ENCODE assay signal across 12 cellular contexts in the genomic region with DNA sequence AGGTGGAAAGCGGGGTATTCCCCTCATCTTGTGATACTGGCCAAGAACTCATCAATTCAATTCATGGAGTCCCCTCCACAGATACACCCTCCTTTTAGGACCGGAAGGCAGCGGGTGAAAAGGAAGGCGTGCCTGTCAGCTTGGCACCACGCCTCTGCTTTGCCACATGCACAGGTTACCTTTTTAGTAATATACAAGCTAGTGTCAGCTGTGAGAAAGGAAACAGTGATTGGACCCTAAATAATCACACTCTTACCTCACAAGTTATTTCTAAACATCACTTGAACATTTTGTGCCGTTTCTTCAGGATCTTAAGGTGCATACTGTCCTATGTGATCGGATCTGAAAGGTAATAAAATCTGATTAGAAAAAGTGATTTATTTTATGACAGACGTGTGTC. TPM values are rescaled to one million over a fixed set of nuclear protein-coding genes. Genes with fewer than 3 reads are reported as not detected.
DNase-seq lines count a peak whose midpoint lies in the region; ATAC-seq and TF ChIP-seq lines count a peak whose summit lies in the region.
"Had no signal": no experiment of that assay in that cellular context is flagged by ENCODE, and none has a peak within 500 bp of the region (broad histone marks: within the 10 kb centered on the region; RNA-seq: fewer than 3 reads in every experiment).

No MANE protein-coding gene starts in this region.

- ATAC-seq in activated CD8-positive, alpha-beta T cell treated with anti-CD3 and anti-CD28 coated beads for 36 hours: no peak
- no peak for ATAC-seq in activated CD8-positive, alpha-beta T cell treated with anti-CD3 and anti-CD28 coated beads, Interleukin-2, amount 10 ng/mL, durations not matched to agents 7 days and 5 days
- ATAC-seq in T-helper 17 cell: peak; percentile 84
- no peak for ATAC-seq in gastroesophageal sphincter
- ATAC-seq in stimulated activated effector memory CD8-positive, alpha-beta T cell treated with anti-CD3 and anti-CD28 coated beads, Interleukin-12 subunit alpha, Interleukin-12 subunit beta, amount 100 ng/mL, for 72 hours: peak; percentile 83
- no peak for ATAC-seq in HG02642 (IDR thresholded peaks at IDR 0.05; ENCODE audit: poor library complexity, unreplicated experiment)
- no peak for ATAC-seq in HG02885 (IDR thresholded peaks at IDR 0.05; ENCODE audit: poor library complexity, unreplicated experiment)
- ATAC-seq: activated naive CD8-positive, alpha-beta T cell treated with anti-CD3 and anti-CD28 coated beads, Interleukin-2, amount 50 U/mL, for 24 hours had no signal

- H3K9me3 Mint-ChIP-seq in activated CD8-positive, alpha-beta T cell treated with anti-CD3 and anti-CD28 coated beads for 36 hours: no peaks in the 10 kb centered on the region
- H3K9me3 Mint-ChIP-seq in activated CD8-positive, alpha-beta T cell treated with anti-CD3 and anti-CD28 coated beads, Interleukin-2, amount 10 ng/mL, durations not matched to agents 7 days and 5 days (ENCODE audit: insufficient read depth): no peaks in the 10 kb centered on the region
- H3K9me3 Mint-ChIP-seq in stimulated activated effector memory CD8-positive, alpha-beta T cell treated with anti-CD3 and anti-CD28 coated beads, Interleukin-12 subunit alpha, Interleukin-12 subunit beta, amount 100 ng/mL, for 72 hours: no peaks in the 10 kb centered on the region
- H3K9me3 Mint-ChIP-seq: activated naive CD8-positive, alpha-beta T cell treated with anti-CD3 and anti-CD28 coated beads, Interleukin-2, amount 50 U/mL, for 24 hours had no signal

- H3K27ac ChIP-seq in gastroesophageal sphincter: peak overlapping the region in 3 of 4 donors; percentile 79 to 86 (median 84)
- H3K27ac ChIP-seq: ovary had no signal

- H3K9me3 ChIP-seq in T-helper 17 cell (ENCODE audit: control insufficient read depth, low read length, poor library complexity, severe bottlenecking) (no peaks in the 10 kb centered on the region), gastroesophageal sphincter (no peaks in the 10 kb centered on the region)
- H3K9me3 ChIP-seq: ovary had no signal

- no peaks in the 10 kb centered on the region for H3K27me3 ChIP-seq in gastroesophageal sphincter
- H3K27me3 ChIP-seq: ovary had no signal

- CTCF ChIA-PET in activated CD8-positive, alpha-beta T cell treated with anti-CD3 and anti-CD28 coated beads for 36 hours (lab: Charles Lee): interaction anchor here (1.0 to 2.0 kb wide), 3 partner anchors 25 to 43 kb away, joined by 3 to 12 read pairs (median 6); no protein-coding TSS in a partner anchor
- CTCF ChIA-PET in activated CD8-positive, alpha-beta T cell treated with anti-CD3 and anti-CD28 coated beads, Interleukin-2, amount 10 ng/mL, durations not matched to agents 7 days and 5 days (lab: Charles Lee): interaction anchor here (1.7 kb wide), 1 partner anchor 91 kb away, joined by 5 read pairs; no protein-coding TSS in a partner anchor

- POLR2A ChIA-PET in activated CD8-positive, alpha-beta T cell treated with anti-CD3 and anti-CD28 coated beads for 36 hours (lab: Charles Lee): no interaction called here
- POLR2A ChIA-PET in activated CD8-positive, alpha-beta T cell treated with anti-CD3 and anti-CD28 coated beads, Interleukin-2, amount 10 ng/mL, durations not matched to agents 7 days and 5 days (lab: Charles Lee): no interaction called here

- TF ChIP-seq POLR2A in gastroesophageal sphincter (IDR thresholded peaks at IDR 0.05): no peak

- no peak for TF ChIP-seq CTCF in activated CD8-positive, alpha-beta T cell treated with anti-CD3 and anti-CD28 coated beads for 36 hours (IDR thresholded peaks at IDR 0.05)
- no peak for TF ChIP-seq CTCF in gastroesophageal sphincter (IDR thresholded peaks at IDR 0.05)

- H3K36me3 Mint-ChIP-seq in activated CD8-positive, alpha-beta T cell treated with anti-CD3 and anti-CD28 coated beads for 36 hours (ENCODE audit: low read depth): peaks cover 24% of the 10 kb centered on the region
- H3K36me3 Mint-ChIP-seq in activated CD8-positive, alpha-beta T cell treated with anti-CD3 and anti-CD28 coated beads, Interleukin-2, amount 10 ng/mL, durations not matched to agents 7 days and 5 days (ENCODE audit: low read depth): peaks cover 23% of the 10 kb centered on the region
- H3K36me3 Mint-ChIP-seq in T-helper 17 cell (ENCODE audit: low read depth): peaks cover 9% of the 10 kb centered on the region
- H3K36me3 Mint-ChIP-seq in stimulated activated effector memory CD8-positive, alpha-beta T cell treated with anti-CD3 and anti-CD28 coated beads, Interleukin-12 subunit alpha, Interleukin-12 subunit beta, amount 100 ng/mL, for 72 hours: peaks cover 89% of the 10 kb centered on the region

- H3K27me3 Mint-ChIP-seq in activated CD8-positive, alpha-beta T cell treated with anti-CD3 and anti-CD28 coated beads for 36 hours: no peaks in the 10 kb centered on the region
- H3K27me3 Mint-ChIP-seq in activated CD8-positive, alpha-beta T cell treated with anti-CD3 and anti-CD28 coated beads, Interleukin-2, amount 10 ng/mL, durations not matched to agents 7 days and 5 days (ENCODE audit: low read depth): no peaks in the 10 kb centered on the region
- no peaks in the 10 kb centered on the region for H3K27me3 Mint-ChIP-seq in T-helper 17 cell
- H3K27me3 Mint-ChIP-seq: activated naive CD8-positive, alpha-beta T cell treated with anti-CD3 and anti-CD28 coated beads, Interleukin-2, amount 50 U/mL, for 24 hours had no signal

- H3K27ac Mint-ChIP-seq in activated CD8-positive, alpha-beta T cell treated with anti-CD3 and anti-CD28 coated beads for 36 hours: peak overlapping the region; percentile 28
- H3K27ac Mint-ChIP-seq in activated CD8-positive, alpha-beta T cell treated with anti-CD3 and anti-CD28 coated beads, Interleukin-2, amount 10 ng/mL, durations not matched to agents 7 days and 5 days: no peak overlapping the region
- peak overlapping the region; percentile 80 for H3K27ac Mint-ChIP-seq in T-helper 17 cell
- H3K27ac Mint-ChIP-seq in stimulated activated effector memory CD8-positive, alpha-beta T cell treated with anti-CD3 and anti-CD28 coated beads, Interleukin-12 subunit alpha, Interleukin-12 subunit beta, amount 100 ng/mL, for 72 hours: no peak overlapping the region
- H3K27ac Mint-ChIP-seq: activated naive CD8-positive, alpha-beta T cell treated with anti-CD3 and anti-CD28 coated beads, Interleukin-2, amount 50 U/mL, for 24 hours had no signal

- no peak overlapping the region for H3K4me3 ChIP-seq in gastroesophageal sphincter
- H3K4me3 ChIP-seq: ovary had no signal

- peak; percentile 8 for DNase-seq in activated CD8-positive, alpha-beta T cell treated with anti-CD3 and anti-CD28 coated beads for 36 hours
- DNase-seq in activated CD8-positive, alpha-beta T cell treated with anti-CD3 and anti-CD28 coated beads, Interleukin-2, amount 10 ng/mL, durations not matched to agents 7 days and 5 days: no peak
- DNase-seq in T-helper 17 cell (no peak), HPDE6-E6E7 (ENCODE audit: extremely low spot score) (no peak)
- no peak for DNase-seq in stimulated activated effector memory CD8-positive, alpha-beta T cell treated with anti-CD3 and anti-CD28 coated beads, Interleukin-12 subunit alpha, Interleukin-12 subunit beta, amount 100 ng/mL, for 72 hours (ENCODE audit: low spot score in 2 of 2)
- DNase-seq: activated naive CD8-positive, alpha-beta T cell treated with anti-CD3 and anti-CD28 coated beads, Interleukin-2, amount 50 U/mL, for 24 hours; GF-D8; GOT3 had no signal

- H3K36me3 ChIP-seq in gastroesophageal sphincter: peaks cover 0 to 38% of the 10 kb centered on the region in 2 donors
- H3K36me3 ChIP-seq: ovary had no signal

- peaks cover 14% of the 10 kb centered on the region for H3K4me1 Mint-ChIP-seq in activated CD8-positive, alpha-beta T cell treated with anti-CD3 and anti-CD28 coated beads for 36 hours (ENCODE audit: low read depth)
- peaks cover 5% of the 10 kb centered on the region for H3K4me1 Mint-ChIP-seq in activated CD8-positive, alpha-beta T cell treated with anti-CD3 and anti-CD28 coated beads, Interleukin-2, amount 10 ng/mL, durations not matched to agents 7 days and 5 days (ENCODE audit: low read depth)
- H3K4me1 Mint-ChIP-seq in T-helper 17 cell: peaks cover 19% of the 10 kb centered on the region
- H3K4me1 Mint-ChIP-seq in stimulated activated effector memory CD8-positive, alpha-beta T cell treated with anti-CD3 and anti-CD28 coated beads, Interleukin-12 subunit alpha, Interleukin-12 subunit beta, amount 100 ng/mL, for 72 hours: peaks cover 16% of the 10 kb centered on the region

- intact Hi-C loops in activated CD8-positive, alpha-beta T cell treated with anti-CD3 and anti-CD28 coated beads for 36 hours (cut with micrococcal nuclease): no loop called here

- TF ChIP-seq EP300 in gastroesophageal sphincter (IDR thresholded peaks at IDR 0.05): no peak

- WGBS in gastroesophageal sphincter (ENCODE audit: low coverage in 1 of 2), 2 donors: 93 to 97% methylated on average over 7 to 8 of the region's 8 CpGs

- H3K4me3 Mint-ChIP-seq in activated CD8-positive, alpha-beta T cell treated with anti-CD3 and anti-CD28 coated beads for 36 hours: no peak overlapping the region
- no peak overlapping the region for H3K4me3 Mint-ChIP-seq in activated CD8-positive, alpha-beta T cell treated with anti-CD3 and anti-CD28 coated beads, Interleukin-2, amount 10 ng/mL, durations not matched to agents 7 days and 5 days
- no peak overlapping the region for H3K4me3 Mint-ChIP-seq in T-helper 17 cell
- no peak overlapping the region for H3K4me3 Mint-ChIP-seq in stimulated activated effector memory CD8-positive, alpha-beta T cell treated with anti-CD3 and anti-CD28 coated beads, Interleukin-12 subunit alpha, Interleukin-12 subunit beta, amount 100 ng/mL, for 72 hours
- H3K4me3 Mint-ChIP-seq: activated naive CD8-positive, alpha-beta T cell treated with anti-CD3 and anti-CD28 coated beads, Interleukin-2, amount 50 U/mL, for 24 hours had no signal

- H3K4me1 ChIP-seq in gastroesophageal sphincter: peaks cover 6 to 92% (median 37%) of the 10 kb centered on the region in 3 donors

RNA-seq across cellular contexts. Expression of a gene that starts 15.7 kb away (rescaled TPM):
- total RNA-seq in activated CD8-positive, alpha-beta T cell treated with anti-CD3 and anti-CD28 coated beads for 36 hours: 10 to 100 TPM; 20.7 to 23.6 TPM
- total RNA-seq in activated CD8-positive, alpha-beta T cell treated with anti-CD3 and anti-CD28 coated beads, Interleukin-2, amount 10 ng/mL, durations not matched to agents 7 days and 5 days: 10 to 100 TPM; 28.1 to 28.7 TPM
- 10 to 100 TPM; 35.4 to 46.6 TPM for total RNA-seq in T-helper 17 cell
- total RNA-seq in gastroesophageal sphincter: 10 to 100 TPM; 55.3 to 77.5 (median 66.3) TPM

RNA-seq across cellular contexts. Expression of a gene that starts 31.9 kb away (rescaled TPM):
- total RNA-seq in activated CD8-positive, alpha-beta T cell treated with anti-CD3 and anti-CD28 coated beads for 36 hours: 1 to 10 TPM; 3.9 to 5.3 TPM
- total RNA-seq in activated CD8-positive, alpha-beta T cell treated with anti-CD3 and anti-CD28 coated beads, Interleukin-2, amount 10 ng/mL, durations not matched to agents 7 days and 5 days: 1 to 10 TPM; 8.1 to 9.1 TPM
- total RNA-seq in T-helper 17 cell (10 to 100 TPM in 1 of 2 donors, 1 to 10 TPM in 1; 8.1 to 35.0 TPM), gastroesophageal sphincter (10 to 100 TPM; 14.8 to 43.4 (median 28.5) TPM)

Comparison
In these comparisons a context has a peak if more than half of its experiments do, and no peak if none do; other contexts are left out.
1. H3K27ac Mint-ChIP-seq: peak in activated CD8-positive, alpha-beta T cell treated with anti-CD3 and anti-CD28 coated beads for 36 hours (single experiment) and T-helper 17 cell (single experiment); none in activated CD8-positive, alpha-beta T cell treated with anti-CD3 and anti-CD28 coated beads, Interleukin-2, amount 10 ng/mL, durations not matched to agents 7 days and 5 days (single experiment) and stimulated activated effector memory CD8-positive, alpha-beta T cell treated with anti-CD3 and anti-CD28 coated beads, Interleukin-12 subunit alpha, Interleukin-12 subunit beta, amount 100 ng/mL, for 72 hours (single experiment).
2. ATAC-seq: peak in T-helper 17 cell (single experiment) and stimulated activated effector memory CD8-positive, alpha-beta T cell treated with anti-CD3 and anti-CD28 coated beads, Interleukin-12 subunit alpha, Interleukin-12 subunit beta, amount 100 ng/mL, for 72 hours (single experiment); none in activated CD8-positive, alpha-beta T cell treated with anti-CD3 and anti-CD28 coated beads for 36 hours (single experiment), activated CD8-positive, alpha-beta T cell treated with anti-CD3 and anti-CD28 coated beads, Interleukin-2, amount 10 ng/mL, durations not matched to agents 7 days and 5 days (single experiment), gastroesophageal sphincter (single experiment), HG02642 (single experiment) and HG02885 (single experiment).